1 cellular context compared by ENCODE assay signal in the genomic region with DNA sequence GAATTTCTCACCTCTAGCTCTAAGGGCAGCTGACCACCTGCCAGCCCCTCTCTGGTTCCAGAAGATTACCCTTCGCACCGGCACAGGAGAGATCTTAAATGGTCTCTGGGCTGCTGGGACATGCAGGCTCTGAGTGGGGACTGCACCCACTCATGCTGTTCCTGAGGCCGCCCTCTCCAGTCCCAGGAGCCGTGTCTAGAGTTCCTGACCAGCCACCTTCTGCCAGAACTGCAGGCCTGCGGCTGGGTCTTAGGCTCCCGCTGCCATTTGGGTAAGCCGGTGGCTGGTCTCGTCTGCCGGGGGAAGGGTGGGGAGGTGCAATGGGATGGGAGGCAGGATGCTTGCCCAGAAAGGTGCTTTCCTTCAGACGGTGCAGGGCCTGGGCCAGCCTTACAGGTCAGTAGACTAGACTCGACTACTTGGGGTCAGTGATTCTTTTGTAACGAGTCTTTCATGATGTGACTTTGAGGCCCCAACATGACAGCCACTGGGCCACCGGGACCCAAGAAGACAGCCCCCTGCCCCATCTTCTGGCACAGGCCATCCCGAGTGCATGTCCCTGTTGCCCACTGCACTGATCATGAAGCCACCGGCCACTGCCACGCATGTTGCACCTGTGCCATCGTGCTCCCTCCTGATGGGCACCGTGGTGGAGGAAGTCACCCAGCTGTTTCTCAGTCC.
TF ChIP-seq lines count a peak whose summit lies in the region.

No MANE protein-coding gene starts in this region.

TF ChIP-seq in H1, 55 proteins besides CTCF, POLR2A, EP300 and RAD21:
- TF ChIP-seq TAF1 (IDR thresholded peaks at IDR 0.05; ENCODE audit: low read depth, low read length) (no peak), TAF7 (optimal IDR thresholded peaks at IDR 0.05; ENCODE audit: borderline replicate concordance, low read depth, low read length) (no peak), CEBPB (IDR thresholded peaks at IDR 0.05; ENCODE audit: low read depth, low read length) (no peak), CTBP2 (IDR thresholded peaks at IDR 0.05; ENCODE audit: borderline replicate concordance, insufficient read depth, insufficient read length, low read length) (no peak), SIX5 (IDR thresholded peaks at IDR 0.05; ENCODE audit: low read depth, low read length) (no peak), YY1 (IDR thresholded peaks at IDR 0.05; ENCODE audit: low read depth, low read length) (no peak), KDM5A (IDR thresholded peaks at IDR 0.05; ENCODE audit: low read length) (no peak), JUN (IDR thresholded peaks at IDR 0.05; ENCODE audit: low read depth, low read length) (no peak), SRF (IDR thresholded peaks at IDR 0.05; ENCODE audit: low read depth, low read length) (no peak), BRCA1 (IDR thresholded peaks at IDR 0.05; ENCODE audit: low read depth, low read length) (no peak), SUZ12 (IDR thresholded peaks at IDR 0.05; ENCODE audit: low read length) (no peak), RNF2 (IDR thresholded peaks at IDR 0.05; ENCODE audit: borderline replicate concordance, low read depth, low read length, missing control alignments, poor library complexity, severe bottlenecking) (no peak), NRF1 (IDR thresholded peaks at IDR 0.05; ENCODE audit: low read depth, low read length) (no peak), EZH2 (IDR thresholded peaks at IDR 0.05; ENCODE audit: low read depth, low read length, severe bottlenecking) (no peak), MAFK (IDR thresholded peaks at IDR 0.05; ENCODE audit: low read depth, low read length) (no peak), SP4 (IDR thresholded peaks at IDR 0.05; ENCODE audit: low read length) (no peak), HDAC6 (IDR thresholded peaks at IDR 0.05; ENCODE audit: low read depth, low read length) (no peak), GABPA (IDR thresholded peaks at IDR 0.05; ENCODE audit: borderline replicate concordance, insufficient read depth, low read length) (no peak)
- TF ChIP-seq, protein P1, sequence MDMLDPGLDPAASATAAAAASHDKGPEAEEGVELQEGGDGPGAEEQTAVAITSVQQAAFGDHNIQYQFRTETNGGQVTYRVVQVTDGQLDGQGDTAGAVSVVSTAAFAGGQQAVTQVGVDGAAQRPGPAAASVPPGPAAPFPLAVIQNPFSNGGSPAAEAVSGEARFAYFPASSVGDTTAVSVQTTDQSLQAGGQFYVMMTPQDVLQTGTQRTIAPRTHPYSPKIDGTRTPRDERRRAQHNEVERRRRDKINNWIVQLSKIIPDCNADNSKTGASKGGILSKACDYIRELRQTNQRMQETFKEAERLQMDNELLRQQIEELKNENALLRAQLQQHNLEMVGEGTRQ (IDR thresholded peaks at IDR 0.05; ENCODE audit: low read length) = no peak
